Comparison of ENCODE assay signal across 3 cellular contexts in genomic region chrX:112863850-112864249, GRCh38.
TF ChIP-seq lines count a peak whose summit lies in the region.

No MANE protein-coding gene starts in this region.

TF ChIP-seq in liver, 16 proteins besides CTCF, POLR2A, EP300 and RAD21:
- TF ChIP-seq NR2F2 (IDR thresholded peaks at IDR 0.05) (no peak), GABPA (IDR thresholded peaks at IDR 0.05 in 1 of 2, conservative IDR thresholded peaks at IDR 0.05 in 1 of 2) (no peak), MAX (IDR thresholded peaks at IDR 0.05) (no peak), JUND (IDR thresholded peaks at IDR 0.05) (no peak), TAF1 (conservative IDR thresholded peaks at IDR 0.05) (no peak), SP1 (IDR thresholded peaks at IDR 0.05) (no peak), HNF4A (conservative IDR thresholded peaks at IDR 0.05) (peak in 1 of 2 donors; percentile 21), RXRA (IDR thresholded peaks at IDR 0.05) (peak in 1 of 2 donors; percentile 61), FOXA2 (IDR thresholded peaks at IDR 0.05) (no peak), YY1 (IDR thresholded peaks at IDR 0.05) (peak; percentile 22), EGR1 (IDR thresholded peaks at IDR 0.05; ENCODE audit: low read depth in 2 of 2) (no peak), FOXA1 (IDR thresholded peaks at IDR 0.05) (no peak), HNF4G (IDR thresholded peaks at IDR 0.05) (no peak), REST (IDR thresholded peaks at IDR 0.05) (no peak)
- TF ChIP-seq, protein P1, sequence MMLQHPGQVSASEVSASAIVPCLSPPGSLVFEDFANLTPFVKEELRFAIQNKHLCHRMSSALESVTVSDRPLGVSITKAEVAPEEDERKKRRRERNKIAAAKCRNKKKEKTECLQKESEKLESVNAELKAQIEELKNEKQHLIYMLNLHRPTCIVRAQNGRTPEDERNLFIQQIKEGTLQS (IDR thresholded peaks at IDR 0.05), result no peak
- TF ChIP-seq, protein P2, sequence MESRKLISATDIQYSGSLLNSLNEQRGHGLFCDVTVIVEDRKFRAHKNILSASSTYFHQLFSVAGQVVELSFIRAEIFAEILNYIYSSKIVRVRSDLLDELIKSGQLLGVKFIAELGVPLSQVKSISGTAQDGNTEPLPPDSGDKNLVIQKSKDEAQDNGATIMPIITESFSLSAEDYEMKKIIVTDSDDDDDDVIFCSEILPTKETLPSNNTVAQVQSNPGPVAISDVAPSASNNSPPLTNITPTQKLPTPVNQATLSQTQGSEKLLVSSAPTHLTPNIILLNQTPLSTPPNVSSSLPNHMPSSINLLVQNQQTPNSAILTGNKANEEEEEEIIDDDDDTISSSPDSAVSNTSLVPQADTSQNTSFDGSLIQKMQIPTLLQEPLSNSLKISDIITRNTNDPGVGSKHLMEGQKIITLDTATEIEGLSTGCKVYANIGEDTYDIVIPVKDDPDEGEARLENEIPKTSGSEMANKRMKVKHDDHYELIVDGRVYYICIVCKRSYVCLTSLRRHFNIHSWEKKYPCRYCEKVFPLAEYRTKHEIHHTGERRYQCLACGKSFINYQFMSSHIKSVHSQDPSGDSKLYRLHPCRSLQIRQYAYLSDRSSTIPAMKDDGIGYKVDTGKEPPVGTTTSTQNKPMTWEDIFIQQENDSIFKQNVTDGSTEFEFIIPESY (IDR thresholded peaks at IDR 0.05), result no peak

TF ChIP-seq in HepG2, 621 proteins besides CTCF, POLR2A, EP300 and RAD21:
- TF ChIP-seq RNF2 (conservative IDR thresholded peaks at IDR 0.05; ENCODE audit: low read depth) (no peak), ZNF121 (CRISPR knock-in tag; IDR thresholded peaks at IDR 0.05) (no peak), TEAD3 (CRISPR knock-in tag; optimal IDR thresholded peaks at IDR 0.05; ENCODE audit: borderline replicate concordance) (no peak), ZFP36L2 (CRISPR knock-in tag; IDR thresholded peaks at IDR 0.05) (no peak), ZBTB10 (CRISPR knock-in tag; IDR thresholded peaks at IDR 0.05; ENCODE audit: borderline replicate concordance) (no peak)
TF ChIP-seq in HepG2: peak in this region for 0.

TF ChIP-seq in H1, 55 proteins besides CTCF, POLR2A, EP300 and RAD21:
- TF ChIP-seq RNF2 (IDR thresholded peaks at IDR 0.05; ENCODE audit: borderline replicate concordance, low read depth, low read length, missing control alignments, poor library complexity, severe bottlenecking), result no peak
- 0 out of 2 replicates have a peak, but pooled peaks have one; percentile 8 for TF ChIP-seq CEBPB (IDR thresholded peaks at IDR 0.05; ENCODE audit: low read depth, low read length)
